13 cellular contexts compared by ENCODE assay signal in genomic region chr15:69456208-69457166, GRCh38. TPM values are rescaled to one million over a fixed set of nuclear protein-coding genes. Genes with fewer than 3 reads are reported as not detected.
DNase-seq lines count a peak whose midpoint lies in the region; ATAC-seq and TF ChIP-seq lines count a peak whose summit lies in the region.
"Had no signal": no experiment of that assay in that cellular context is flagged by ENCODE, and none has a peak within 500 bp of the region (broad histone marks: within the 10 kb centered on the region; RNA-seq: fewer than 3 reads in every experiment).

No MANE protein-coding gene starts in this region.

- H3K36me3 Mint-ChIP-seq in chondrocyte (ENCODE audit: low read depth) = peaks cover 28% of the 10 kb centered on the region
- peaks cover 36 to 51% of the 10 kb centered on the region in 2 donors for H3K36me3 Mint-ChIP-seq in stimulated activated naive B cell treated with anti-CD40 and anti-IgM and Interleukin-4, amounts not matched to agents 10 μg/mL and 1 μg/mL and 100 μg/mL, for 72 hours

- peaks cover 0 to 48% of the 10 kb centered on the region in 2 donors for H3K4me1 ChIP-seq in right atrium auricular region
- H3K4me1 ChIP-seq in RWPE2 (ENCODE audit: insufficient read depth, poor library complexity, severe bottlenecking) = peaks cover 12% of the 10 kb centered on the region

- intact Hi-C loops in left cardiac atrium (cut with DNase I) = no loop called here

- no peaks in the 10 kb centered on the region for H3K27me3 Mint-ChIP-seq in chondrocyte (ENCODE audit: low read depth)
- no peaks in the 10 kb centered on the region for H3K27me3 Mint-ChIP-seq in stimulated activated naive B cell treated with anti-CD40 and anti-IgM and Interleukin-4, amounts not matched to agents 10 μg/mL and 1 μg/mL and 100 μg/mL, for 72 hours

- peak overlapping the region; percentile 66 for H3K27ac Mint-ChIP-seq in chondrocyte (ENCODE audit: unreplicated experiment)
- peak overlapping the region; percentile 79 for H3K27ac Mint-ChIP-seq in stimulated activated naive B cell treated with anti-CD40 and anti-IgM and Interleukin-4, amounts not matched to agents 10 μg/mL and 1 μg/mL and 100 μg/mL, for 72 hours

- H3K9me3 ChIP-seq in right atrium auricular region (no peaks in the 10 kb centered on the region), RWPE2 (ENCODE audit: severe bottlenecking) (no peaks in the 10 kb centered on the region)

- no peak for TF ChIP-seq CTCF in right atrium auricular region (IDR thresholded peaks at IDR 0.05)
- TF ChIP-seq CTCF in RWPE2 (IDR thresholded peaks at IDR 0.05; ENCODE audit: poor library complexity, severe bottlenecking) = no peak
- no peak for TF ChIP-seq CTCF in chondrocyte (IDR thresholded peaks at IDR 0.05)

- H3K4me3 ChIP-seq in right atrium auricular region (no peak overlapping the region), RWPE2 (ENCODE audit: severe bottlenecking) (no peak overlapping the region)

- peak overlapping the region; percentile 22 to 46 for H3K27ac ChIP-seq in right atrium auricular region
- H3K27ac ChIP-seq in RWPE2 (ENCODE audit: poor library complexity, severe bottlenecking) = peak overlapping the region; percentile 1
- no peak overlapping the region for H3K27ac ChIP-seq in substantia nigra (ENCODE audit: low read depth, low read length, poor library complexity, severe bottlenecking)

- H3K36me3 ChIP-seq in right atrium auricular region (peaks cover 42% of the 10 kb centered on the region), RWPE2 (ENCODE audit: low read depth) (peaks cover 53% of the 10 kb centered on the region)

- no peak overlapping the region for H3K4me3 Mint-ChIP-seq in chondrocyte (ENCODE audit: unreplicated experiment)
- peak overlapping the region; percentile 1 to 31 for H3K4me3 Mint-ChIP-seq in stimulated activated naive B cell treated with anti-CD40 and anti-IgM and Interleukin-4, amounts not matched to agents 10 μg/mL and 1 μg/mL and 100 μg/mL, for 72 hours

- peaks cover 54% of the 10 kb centered on the region for H3K4me1 Mint-ChIP-seq in chondrocyte (ENCODE audit: low read depth)
- H3K4me1 Mint-ChIP-seq in stimulated activated naive B cell treated with anti-CD40 and anti-IgM and Interleukin-4, amounts not matched to agents 10 μg/mL and 1 μg/mL and 100 μg/mL, for 72 hours = peaks cover 19 to 28% of the 10 kb centered on the region in 2 donors

- DNase-seq in right atrium auricular region (ENCODE audit: low spot score) (no peak), left cardiac atrium (no peak), RWPE2 (ENCODE audit: low spot score) (no peak), chondrocyte (ENCODE audit: low spot score) (no peak), substantia nigra (lab: John Stamatoyannopoulos, UW) (no peak), ureter (ENCODE audit: low spot score) (no peak)
- no peak for DNase-seq in stimulated activated naive B cell treated with anti-CD40 and anti-IgM and Interleukin-4, amounts not matched to agents 10 μg/mL and 1 μg/mL and 100 μg/mL, for 72 hours
- DNase-seq: NCI-H526; SHP77; stimulated activated naive CD4-positive, alpha-beta T cell had no signal

- H3K27me3 ChIP-seq in right atrium auricular region (no peaks in the 10 kb centered on the region), RWPE2 (ENCODE audit: insufficient read depth, poor library complexity, severe bottlenecking) (no peaks in the 10 kb centered on the region)

- ATAC-seq in left cardiac atrium (no peak), RWPE2 (ENCODE audit: low read depth) (no peak), HG03095 (IDR thresholded peaks at IDR 0.05; ENCODE audit: unreplicated experiment) (no peak)
- no peak for ATAC-seq in stimulated activated naive B cell treated with anti-CD40 and anti-IgM and Interleukin-4, amounts not matched to agents 10 μg/mL and 1 μg/mL and 100 μg/mL, for 72 hours (replicated peaks)
- ATAC-seq: esophagus mucosa had no signal

- H3K9me3 Mint-ChIP-seq in chondrocyte (ENCODE audit: low read depth) = no peaks in the 10 kb centered on the region
- H3K9me3 Mint-ChIP-seq in stimulated activated naive B cell treated with anti-CD40 and anti-IgM and Interleukin-4, amounts not matched to agents 10 μg/mL and 1 μg/mL and 100 μg/mL, for 72 hours = no peaks in the 10 kb centered on the region
- H3K9me3 Mint-ChIP-seq: mesothelial cell of epicardium had no signal

RNA-seq across cellular contexts. Expression of gene RPLP1, which starts 3.9 kb away (rescaled TPM):
- total RNA-seq in right atrium auricular region (100 to 1,000 TPM; 560 to 705 TPM), left cardiac atrium (1,000 to 10,000 TPM; 1,031 to 1,042 TPM), chondrocyte (1,418 to 1,674 TPM (median 1,473 TPM) in 3 replicates), ureter (1,915 TPM)

RNA-seq across cellular contexts. Expression of gene KIF23, which starts 42.3 kb away (rescaled TPM):
- total RNA-seq in right atrium auricular region = 1 to 10 TPM; 1.3 to 3.6 TPM
- total RNA-seq in left cardiac atrium = 1 to 10 TPM in 1 of 2 donors, under 1 TPM in 1; 0.82 to 1.1 TPM
- 13.5 to 20.4 TPM (median 14.8 TPM) in 3 replicates for total RNA-seq in chondrocyte
- total RNA-seq in ureter = 3.0 TPM
